ENCODE assay signal across 34 cellular contexts in genomic region chr16:83742076-83742475, GRCh38.
DNase-seq lines count a peak whose midpoint lies in the region; TF ChIP-seq lines count a peak whose summit lies in the region.
"Had no signal": no experiment of that assay in that cellular context is flagged by ENCODE, and none has a peak within 500 bp of the region (broad histone marks: within the 10 kb centered on the region; RNA-seq: fewer than 3 reads in every experiment).

No MANE protein-coding gene starts in this region.

- TF ChIP-seq POLR2A in esophagus muscularis mucosa (IDR thresholded peaks at IDR 0.05; ENCODE audit: low read depth), result no peak

- no peak overlapping the region for H2AFZ ChIP-seq in mesenchymal stem cell (ENCODE audit: low read depth, low read length)
- H2AFZ ChIP-seq in PC-9, result no peak overlapping the region
- H2AFZ ChIP-seq: GM23248, parathyroid adenoma had no signal

- H3K14ac ChIP-seq in mesenchymal stem cell (ENCODE audit: low read length in 2 of 2), result no peak overlapping the region

- in situ Hi-C loops in G401 (cut with HindIII; ENCODE audit: low sequenced_read_pairs), result no loop called here

- H4K20me1 ChIP-seq in PC-9 (ENCODE audit: insufficient read depth), result no peaks in the 10 kb centered on the region
- H4K20me1 ChIP-seq: BLaER1 treated with 17β-estradiol and CSF1 and Interleukin-3, amounts not matched to agents 10 nM and 100 nM had no signal

- no peak overlapping the region for H3K18ac ChIP-seq in mesenchymal stem cell (ENCODE audit: low read depth in 1 of 2, low read length in 2 of 2)

- no peak overlapping the region for H3K4ac ChIP-seq in mesenchymal stem cell (ENCODE audit: low read depth in 1 of 2, low read length in 2 of 2)

- H3K79me1 ChIP-seq in mesenchymal stem cell (replicated peaks; ENCODE audit: low read length, poor library complexity, severe bottlenecking), result no peaks in the 10 kb centered on the region

- no peaks in the 10 kb centered on the region for H3K9me3 Mint-ChIP-seq in activated T-cell treated with anti-CD3 and anti-CD28 coated beads, Interleukin-2, amount 50 U/mL, for 24 hours
- H3K9me3 Mint-ChIP-seq: activated CD4-positive, alpha-beta T cell treated with anti-CD3 and anti-CD28 coated beads, Interleukin-2, amount 10 ng/mL, durations not matched to agents 7 days and 5 days; activated naive CD8-positive, alpha-beta T cell treated with anti-CD3 and anti-CD28 coated beads for 36 hours; activated T-cell treated with anti-CD3 and anti-CD28 coated beads, Interleukin-2, amount 50 U/mL, for 4 hours had no signal

- H3K23ac ChIP-seq in mesenchymal stem cell (ENCODE audit: low read length in 2 of 2), result no peak overlapping the region

- H3K4me1 ChIP-seq in mesenchymal stem cell (ENCODE audit: control insufficient read depth, insufficient read depth, low read depth, low read length) (peaks cover 16% of the 10 kb centered on the region), skeletal muscle satellite cell (ENCODE audit: control insufficient read depth, insufficient read depth, low read length) (peaks cover 13% of the 10 kb centered on the region), esophagus muscularis mucosa (no peaks in the 10 kb centered on the region), PC-9 (replicated peaks; ENCODE audit: insufficient read depth) (0 out of 2 replicates have a peak, but pooled peaks cover 10% of the 10 kb centered on the region)
- H3K4me1 ChIP-seq: parathyroid adenoma, Peyer's patch, right lobe of liver, stomach had no signal

- peak; percentile 6 for DNase-seq in G401 (ENCODE audit: low spot score)
- DNase-seq in astrocyte of the hippocampus (ENCODE audit: low read depth, low spot score), result peak; percentile 16
- DNase-seq in mesenchymal stem cell, result no peak
- no peak for DNase-seq in activated T-cell treated with anti-CD3 and anti-CD28 coated beads, Interleukin-2, amount 50 U/mL, for 24 hours
- DNase-seq in esophagus muscularis mucosa (ENCODE audit: extremely low spot score), result no peak
- no peak for DNase-seq in NCI-H1436 (lab: John Stamatoyannopoulos, UW)
- no peak for DNase-seq in PC-9
- DNase-seq: activated CD4-positive, alpha-beta T cell treated with anti-CD3 and anti-CD28 coated beads, Interleukin-2, amount 10 ng/mL, durations not matched to agents 7 days and 5 days; activated gamma-delta T cell; activated naive CD8-positive, alpha-beta T cell treated with anti-CD3 and anti-CD28 coated beads for 36 hours; activated T-cell treated with anti-CD3 and anti-CD28 coated beads, Interleukin-2, amount 50 U/mL, for 4 hours; central memory CD4-positive, alpha-beta T cell; dermis blood vessel endothelial cell; foreskin fibroblast; GM23248; heart right ventricle; Kasumi-1; NCI-H146; NCI-H226; NCI-H69; Peyer's patch; right lobe of liver; SHP77 treated with DMSO at 0.1 percent for 48 hours; stimulated activated CD4-positive, alpha-beta T cell treated with anti-CD3 and anti-CD28 coated beads, Interleukin-12 subunit alpha, Interleukin-12 subunit beta, amount 100 ng/mL, for 4 hours; stimulated activated CD4-positive, alpha-beta T cell treated with anti-CD3 and anti-CD28 coated beads, Interleukin-4, amount 100 ng/mL, for 1 hour; stomach; T1000; trophoblast cell; WERI-Rb-1 had no signal

- H3K27ac ChIP-seq in mesenchymal stem cell (ENCODE audit: low read length, poor library complexity, severe bottlenecking) (no peak overlapping the region), esophagus muscularis mucosa (replicated peaks in 1 of 4) (peak overlapping the region in 2 of 4 donors; percentile 23 to 27), PC-9 (no peak overlapping the region)
- H3K27ac ChIP-seq: BLaER1 treated with 17β-estradiol and CSF1 and Interleukin-3, amounts not matched to agents 10 nM and 100 nM; GM23248; heart right ventricle; parathyroid adenoma; Peyer's patch; right lobe of liver; stomach; WERI-Rb-1 had no signal

- no peak overlapping the region for H2BK5ac ChIP-seq in mesenchymal stem cell (ENCODE audit: low read depth, low read length, poor library complexity, severe bottlenecking)

- no peak overlapping the region for H4K91ac ChIP-seq in mesenchymal stem cell (ENCODE audit: low read length)

- H3K9me2 ChIP-seq in PC-9 (ENCODE audit: insufficient read depth), result no peaks in the 10 kb centered on the region

- H3K9me3 ChIP-seq in mesenchymal stem cell (ENCODE audit: control insufficient read depth, low read length) (no peaks in the 10 kb centered on the region), skeletal muscle satellite cell (replicated peaks; ENCODE audit: low read length) (no peaks in the 10 kb centered on the region), esophagus muscularis mucosa (no peaks in the 10 kb centered on the region), PC-9 (ENCODE audit: insufficient read depth, low read depth) (no peaks in the 10 kb centered on the region; the same call in 1 of the 2 replicates)
- H3K9me3 ChIP-seq: heart right ventricle, Peyer's patch, right lobe of liver had no signal

- H2BK15ac ChIP-seq in mesenchymal stem cell (ENCODE audit: low read depth, poor library complexity, severe bottlenecking), result no peak overlapping the region

- H3K4me3 ChIP-seq in mesenchymal stem cell (ENCODE audit: insufficient read depth in 1 of 2, low read depth in 1 of 2, low read length in 2 of 2) (no peak overlapping the region), skeletal muscle satellite cell (ENCODE audit: low read length) (no peak overlapping the region), esophagus muscularis mucosa (no peak overlapping the region), PC-9 (no peak overlapping the region)
- H3K4me3 ChIP-seq: BLaER1 treated with 17β-estradiol and CSF1 and Interleukin-3, amounts not matched to agents 10 nM and 100 nM; GM23248; heart right ventricle; lung; Peyer's patch; right lobe of liver; stomach had no signal

- H3F3A ChIP-seq in PC-9 (ENCODE audit: insufficient read depth, low read depth), result no peaks in the 10 kb centered on the region

- CTCF ChIA-PET in PC-9 (lab: Charles Lee), result no interaction called here

- H3K27me3 ChIP-seq in mesenchymal stem cell (ENCODE audit: control insufficient read depth in 1 of 2, insufficient read depth in 1 of 2, low read length in 2 of 2) (no peaks in the 10 kb centered on the region), skeletal muscle satellite cell (ENCODE audit: control insufficient read depth, insufficient read depth, low read length) (no peaks in the 10 kb centered on the region), esophagus muscularis mucosa (peaks cover 0 to 13% (median 0%) of the 10 kb centered on the region in 4 donors), PC-9 (ENCODE audit: insufficient read depth, low read depth) (peaks cover 56% of the 10 kb centered on the region)
- H3K27me3 ChIP-seq: BLaER1 treated with 17β-estradiol and CSF1 and Interleukin-3, amounts not matched to agents 10 nM and 100 nM; heart right ventricle; Peyer's patch; right lobe of liver; stomach had no signal

- no peak overlapping the region for H2BK12ac ChIP-seq in mesenchymal stem cell (ENCODE audit: low read length in 2 of 2)

- intact Hi-C loops in esophagus muscularis mucosa (cut with DNase I), result no loop called here
- intact Hi-C loops in PC-9 (cut with micrococcal nuclease; ENCODE audit: unreplicated experiment), result no loop called here

- POLR2A ChIA-PET in PC-9 (lab: Charles Lee; ENCODE audit: unreplicated experiment), result interaction anchor here (1.0 kb wide), 1 partner anchor 298 kb away, joined by 6 read pairs; no protein-coding TSS in a partner anchor

- H3K4me3 Mint-ChIP-seq in activated T-cell treated with anti-CD3 and anti-CD28 coated beads, Interleukin-2, amount 50 U/mL, for 24 hours, result no peak overlapping the region
- H3K4me3 Mint-ChIP-seq: activated CD4-positive, alpha-beta T cell treated with anti-CD3 and anti-CD28 coated beads, Interleukin-2, amount 10 ng/mL, durations not matched to agents 7 days and 5 days; activated naive CD8-positive, alpha-beta T cell treated with anti-CD3 and anti-CD28 coated beads for 36 hours; activated T-cell treated with anti-CD3 and anti-CD28 coated beads, Interleukin-2, amount 50 U/mL, for 4 hours; neural crest cell had no signal

- H3K27ac Mint-ChIP-seq in activated T-cell treated with anti-CD3 and anti-CD28 coated beads, Interleukin-2, amount 50 U/mL, for 24 hours, result no peak overlapping the region
- H3K27ac Mint-ChIP-seq: activated CD4-positive, alpha-beta T cell treated with anti-CD3 and anti-CD28 coated beads, Interleukin-2, amount 10 ng/mL, durations not matched to agents 7 days and 5 days; activated naive CD8-positive, alpha-beta T cell treated with anti-CD3 and anti-CD28 coated beads for 36 hours had no signal

- H3K36me3 Mint-ChIP-seq in activated T-cell treated with anti-CD3 and anti-CD28 coated beads, Interleukin-2, amount 50 U/mL, for 24 hours (ENCODE audit: low read depth), result no peaks in the 10 kb centered on the region
- H3K36me3 Mint-ChIP-seq: activated naive CD8-positive, alpha-beta T cell treated with anti-CD3 and anti-CD28 coated beads for 36 hours had no signal

- H3K27me3 Mint-ChIP-seq in activated T-cell treated with anti-CD3 and anti-CD28 coated beads, Interleukin-2, amount 50 U/mL, for 24 hours, result peaks cover 12% of the 10 kb centered on the region
- H3K27me3 Mint-ChIP-seq: activated CD4-positive, alpha-beta T cell treated with anti-CD3 and anti-CD28 coated beads, Interleukin-2, amount 10 ng/mL, durations not matched to agents 7 days and 5 days; activated naive CD8-positive, alpha-beta T cell treated with anti-CD3 and anti-CD28 coated beads for 36 hours had no signal

- H3K9ac ChIP-seq in mesenchymal stem cell (ENCODE audit: low read length) (no peak overlapping the region), skeletal muscle satellite cell (ENCODE audit: low read depth, low read length) (no peak overlapping the region)
- H3K9ac ChIP-seq: BLaER1 treated with 17β-estradiol and CSF1 and Interleukin-3, amounts not matched to agents 10 nM and 100 nM; GM23248; parathyroid adenoma had no signal

- 86% methylated on average over 8 of the region's 8 CpGs for WGBS in mesenchymal stem cell
- WGBS in esophagus muscularis mucosa, result 70% methylated on average over 8 of the region's 8 CpGs

- no peak for TF ChIP-seq CTCF in esophagus muscularis mucosa (IDR thresholded peaks at IDR 0.05)
- TF ChIP-seq CTCF in PC-9 (conservative IDR thresholded peaks at IDR 0.05), result no peak

- H3K79me2 ChIP-seq in PC-9 (ENCODE audit: low read depth), result no peaks in the 10 kb centered on the region
- H3K79me2 ChIP-seq: parathyroid adenoma had no signal

- no peak for TF ChIP-seq EP300 in esophagus muscularis mucosa (IDR thresholded peaks at IDR 0.05)

- no TSS peak for BruUV-seq in PC-9 (replicated peaks; lab: Mats Ljungman, UMichigan)

- no peak overlapping the region for H4K8ac ChIP-seq in mesenchymal stem cell (ENCODE audit: low read length)

- H3K4me2 ChIP-seq in mesenchymal stem cell (ENCODE audit: low read length, poor library complexity, severe bottlenecking), result no peak overlapping the region
- peak overlapping the region; percentile 4 for H3K4me2 ChIP-seq in skeletal muscle satellite cell (ENCODE audit: low read length)
- H3K4me2 ChIP-seq in PC-9, result no peak overlapping the region
- H3K4me2 ChIP-seq: BLaER1 treated with 17β-estradiol and CSF1 and Interleukin-3, amounts not matched to agents 10 nM and 100 nM had no signal

- H2AK5ac ChIP-seq in mesenchymal stem cell (ENCODE audit: low read length, severe bottlenecking), result peak overlapping the region; percentile 31

- no peak overlapping the region for H2BK120ac ChIP-seq in mesenchymal stem cell (ENCODE audit: low read depth, low read length)

- no peaks in the 10 kb centered on the region for H3K36me3 ChIP-seq in mesenchymal stem cell (ENCODE audit: control insufficient read depth in 1 of 2, insufficient read depth in 2 of 2, low read depth in 1 of 2, low read length in 2 of 2)
- H3K36me3 ChIP-seq in skeletal muscle satellite cell (ENCODE audit: insufficient read depth, low read length), result no peaks in the 10 kb centered on the region
- no peaks in the 10 kb centered on the region for H3K36me3 ChIP-seq in esophagus muscularis mucosa
- no peaks in the 10 kb centered on the region for H3K36me3 ChIP-seq in PC-9 (ENCODE audit: low read depth)
- H3K36me3 ChIP-seq: BLaER1 treated with 17β-estradiol and CSF1 and Interleukin-3, amounts not matched to agents 10 nM and 100 nM; heart right ventricle; Peyer's patch; right lobe of liver; stomach; WERI-Rb-1 had no signal

- H3K4me1 Mint-ChIP-seq in activated T-cell treated with anti-CD3 and anti-CD28 coated beads, Interleukin-2, amount 50 U/mL, for 24 hours (ENCODE audit: low read depth), result no peaks in the 10 kb centered on the region
- H3K4me1 Mint-ChIP-seq: activated CD4-positive, alpha-beta T cell treated with anti-CD3 and anti-CD28 coated beads, Interleukin-2, amount 10 ng/mL, durations not matched to agents 7 days and 5 days; activated naive CD8-positive, alpha-beta T cell treated with anti-CD3 and anti-CD28 coated beads for 36 hours had no signal

Comparison
In these comparisons a context has a peak if more than half of its experiments do, and no peak if none do; other contexts are left out.
1. DNase-seq: peak in G401 (single experiment) and astrocyte of the hippocampus (single experiment); none in mesenchymal stem cell (single experiment), activated T-cell treated with anti-CD3 and anti-CD28 coated beads, Interleukin-2, amount 50 U/mL, for 24 hours (single experiment), esophagus muscularis mucosa (single experiment), NCI-H1436 (single experiment) and PC-9 (0 of 2).